32 cellular contexts compared by ENCODE assay signal in genomic region chr3:85605066-85605465, GRCh38.
"Had no signal": no experiment of that assay in that cellular context is flagged by ENCODE, and none has a peak within 500 bp of the region (broad histone marks: within the 10 kb centered on the region; RNA-seq: fewer than 3 reads in every experiment).

No MANE protein-coding gene starts in this region.

- H3K4me3 ChIP-seq: adrenal gland, coronary artery, dorsolateral prefrontal cortex had no signal

- H3K27ac Mint-ChIP-seq: activated B cell treated with CpG ODN at 0.5 μM for 24 hours; activated CD8-positive, alpha-beta T cell treated with anti-CD3 and anti-CD28 coated beads for 36 hours; activated naive CD4-positive, alpha-beta T cell treated with anti-CD3 and anti-CD28 coated beads for 36 hours; activated naive CD4-positive, alpha-beta T cell treated with anti-CD3 and anti-CD28 coated beads, Interleukin-2, amount 50 U/mL, for 24 hours; activated naive CD8-positive, alpha-beta T cell treated with anti-CD3 and anti-CD28 coated beads for 36 hours; activated naive CD8-positive, alpha-beta T cell treated with anti-CD3 and anti-CD28 coated beads, Interleukin-2, amount 50 U/mL, for 24 hours; activated T-helper 17 cell treated with anti-CD3 and anti-CD28 coated beads, Interleukin-2, amount 50 U/mL, for 72 hours; dendritic cell treated with granulocyte-macrophage colony-stimulating factor and Interleukin-4, amounts not matched to agents 40 ng/mL and 50 ng/mL, for 4 days; endodermal cell; T-helper 17 cell; T-helper 2 cell treated with Interferon-gamma antibody and Interleukin-4, amounts not matched to agents 5 μg/mL and 100 μg/mL, for 36 hours had no signal

- H3K4me1 ChIP-seq: adrenal gland had no signal

- H3K9me3 Mint-ChIP-seq: activated CD8-positive, alpha-beta T cell treated with anti-CD3 and anti-CD28 coated beads for 36 hours; activated naive CD4-positive, alpha-beta T cell treated with anti-CD3 and anti-CD28 coated beads for 36 hours; activated naive CD4-positive, alpha-beta T cell treated with anti-CD3 and anti-CD28 coated beads, Interleukin-2, amount 50 U/mL, for 24 hours; activated naive CD8-positive, alpha-beta T cell treated with anti-CD3 and anti-CD28 coated beads for 36 hours; dendritic cell treated with granulocyte-macrophage colony-stimulating factor and Interleukin-4, amounts not matched to agents 40 ng/mL and 50 ng/mL, for 4 days; endodermal cell; T-helper 2 cell treated with Interferon-gamma antibody and Interleukin-4, amounts not matched to agents 5 μg/mL and 100 μg/mL, for 36 hours had no signal

- H3K9me3 ChIP-seq: adrenal gland had no signal

- H3K4me1 Mint-ChIP-seq: activated B cell treated with CpG ODN at 0.5 μM for 24 hours; activated naive CD4-positive, alpha-beta T cell treated with anti-CD3 and anti-CD28 coated beads, Interleukin-2, amount 50 U/mL, for 24 hours; activated naive CD8-positive, alpha-beta T cell treated with anti-CD3 and anti-CD28 coated beads for 36 hours; activated naive CD8-positive, alpha-beta T cell treated with anti-CD3 and anti-CD28 coated beads, Interleukin-2, amount 50 U/mL, for 24 hours; activated T-helper 17 cell treated with anti-CD3 and anti-CD28 coated beads, Interleukin-2, amount 50 U/mL, for 72 hours; central memory CD8-positive, alpha-beta T cell; T-helper 17 cell had no signal

- H3K27me3 ChIP-seq: adrenal gland, brain microvascular endothelial cell, dorsolateral prefrontal cortex had no signal

- H3K27ac ChIP-seq: adrenal gland, brain microvascular endothelial cell, coronary artery, dorsolateral prefrontal cortex, WERI-Rb-1 had no signal

- H3K27me3 Mint-ChIP-seq: activated B cell treated with CpG ODN at 0.5 μM for 24 hours; activated CD8-positive, alpha-beta T cell treated with anti-CD3 and anti-CD28 coated beads for 36 hours; activated naive CD4-positive, alpha-beta T cell treated with anti-CD3 and anti-CD28 coated beads, Interleukin-2, amount 50 U/mL, for 24 hours; activated naive CD8-positive, alpha-beta T cell treated with anti-CD3 and anti-CD28 coated beads for 36 hours; activated naive CD8-positive, alpha-beta T cell treated with anti-CD3 and anti-CD28 coated beads, Interleukin-2, amount 50 U/mL, for 24 hours; activated T-helper 17 cell treated with anti-CD3 and anti-CD28 coated beads, Interleukin-2, amount 50 U/mL, for 72 hours; central memory CD8-positive, alpha-beta T cell; dendritic cell treated with granulocyte-macrophage colony-stimulating factor and Interleukin-4, amounts not matched to agents 40 ng/mL and 50 ng/mL, for 4 days; T-helper 17 cell had no signal

- H3K36me3 Mint-ChIP-seq: activated naive CD4-positive, alpha-beta T cell treated with anti-CD3 and anti-CD28 coated beads, Interleukin-2, amount 50 U/mL, for 24 hours; activated naive CD8-positive, alpha-beta T cell treated with anti-CD3 and anti-CD28 coated beads for 36 hours had no signal

- ATAC-seq: activated CD4-positive, CD25-positive, alpha-beta regulatory T cell treated with anti-CD3 and anti-CD28 coated beads, Interleukin-2, amount 50 U/mL, for 24 hours; activated CD8-positive, alpha-beta T cell treated with anti-CD3 and anti-CD28 coated beads for 36 hours; activated naive CD8-positive, alpha-beta T cell treated with anti-CD3 and anti-CD28 coated beads, Interleukin-2, amount 50 U/mL, for 24 hours; activated T-cell treated with anti-CD3 and anti-CD28 coated beads, Interleukin-2, amount 50 U/mL, for 4 hours; activated T-helper 17 cell treated with anti-CD3 and anti-CD28 coated beads, Interleukin-2, amount 50 U/mL, for 72 hours; esophagus mucosa; T-helper 17 cell had no signal

- DNase-seq: activated B cell treated with CpG ODN at 0.5 μM for 24 hours; activated CD4-positive, alpha-beta T cell treated with anti-CD3 and anti-CD28 coated beads for 48 hours; activated CD4-positive, alpha-beta T cell treated with anti-CD3 and anti-CD28 coated beads, Interleukin-2, amount 50 U/mL, for 1 hour; activated CD4-positive, alpha-beta T cell treated with anti-CD3 and anti-CD28 coated beads, Interleukin-2, amount 50 U/mL, for 48 hours; activated CD8-positive, alpha-beta memory T cell treated with anti-CD3 and anti-CD28 coated beads for 24 hours; activated CD8-positive, alpha-beta T cell treated with anti-CD3 and anti-CD28 coated beads for 36 hours; activated effector memory CD4-positive, alpha-beta T cell treated with anti-CD3 and anti-CD28 coated beads, Interleukin-2, amount 50 U/mL, for 16 hours; activated naive CD4-positive, alpha-beta T cell treated with anti-CD3 and anti-CD28 coated beads for 36 hours; activated naive CD8-positive, alpha-beta T cell treated with anti-CD3 and anti-CD28 coated beads for 36 hours; activated naive CD8-positive, alpha-beta T cell treated with anti-CD3 and anti-CD28 coated beads, Interleukin-2, amount 50 U/mL, for 24 hours; activated T-cell treated with anti-CD3 and anti-CD28 coated beads, Interleukin-2, amount 50 U/mL, for 4 hours; adrenal gland; amygdala; aorta; brain microvascular endothelial cell; dorsolateral prefrontal cortex; effector memory CD4-positive, alpha-beta T cell; endodermal cell; foreskin fibroblast; head of caudate nucleus; T-helper 1 cell; T-helper 17 cell; T1000; WERI-Rb-1 had no signal

- H3K4me3 Mint-ChIP-seq: activated B cell treated with CpG ODN at 0.5 μM for 24 hours; activated CD8-positive, alpha-beta T cell treated with anti-CD3 and anti-CD28 coated beads for 36 hours; activated naive CD4-positive, alpha-beta T cell treated with anti-CD3 and anti-CD28 coated beads for 36 hours; activated naive CD4-positive, alpha-beta T cell treated with anti-CD3 and anti-CD28 coated beads, Interleukin-2, amount 50 U/mL, for 24 hours; activated naive CD8-positive, alpha-beta T cell treated with anti-CD3 and anti-CD28 coated beads for 36 hours; activated naive CD8-positive, alpha-beta T cell treated with anti-CD3 and anti-CD28 coated beads, Interleukin-2, amount 50 U/mL, for 24 hours; activated T-cell treated with anti-CD3 and anti-CD28 coated beads, Interleukin-2, amount 50 U/mL, for 4 hours; activated T-helper 17 cell treated with anti-CD3 and anti-CD28 coated beads, Interleukin-2, amount 50 U/mL, for 72 hours; central memory CD8-positive, alpha-beta T cell; dendritic cell treated with granulocyte-macrophage colony-stimulating factor and Interleukin-4, amounts not matched to agents 40 ng/mL and 50 ng/mL, for 4 days; endodermal cell; T-helper 17 cell; T-helper 2 cell treated with Interferon-gamma antibody and Interleukin-4, amounts not matched to agents 5 μg/mL and 100 μg/mL, for 36 hours had no signal

- H3K36me3 ChIP-seq: adrenal gland, brain microvascular endothelial cell, WERI-Rb-1 had no signal
